Comparison of ENCODE assay signal across 12 cellular contexts in genomic region chr13:114104626-114105350, GRCh38. TPM values are rescaled to one million over a fixed set of nuclear protein-coding genes. Genes with fewer than 3 reads are reported as not detected.
DNase-seq lines count a peak whose midpoint lies in the region; TF ChIP-seq lines count a peak whose summit lies in the region.
"Had no signal": no experiment of that assay in that cellular context is flagged by ENCODE, and none has a peak within 500 bp of the region (broad histone marks: within the 10 kb centered on the region; RNA-seq: fewer than 3 reads in every experiment).

No MANE protein-coding gene starts in this region.

- H3K4me1 Mint-ChIP-seq in activated naive CD8-positive, alpha-beta T cell (ENCODE audit: low read depth), result peaks cover 70% of the 10 kb centered on the region

- H3K4me3 ChIP-seq in mesodermal cell (ENCODE audit: extremely low read depth, insufficient read depth, low read length, poor library complexity, severe bottlenecking), result no peak overlapping the region
- no peak overlapping the region for H3K4me3 ChIP-seq in tibial artery
- H3K4me3 ChIP-seq: tibial nerve had no signal

- intact Hi-C loops in tibial artery (cut with DNase I; ENCODE audit: low total_unique reads), result no loop called here

- H3K4me3 Mint-ChIP-seq in activated naive CD8-positive, alpha-beta T cell, result peak overlapping the region; percentile 47

- peak; percentile 60 for DNase-seq in activated effector memory CD4-positive, alpha-beta T cell treated with anti-CD3 and anti-CD28 coated beads, Interleukin-2, amount 50 U/mL, for 16 hours
- no peak for DNase-seq in activated effector memory CD4-positive, alpha-beta T cell treated with Interleukin-2 at 50 U/mL for 16 hours
- DNase-seq in tibial artery, result peak; percentile 16 to 65
- no peak for DNase-seq in KG1 (lab: John Stamatoyannopoulos, UW)
- no peak for DNase-seq in stimulated activated naive CD4-positive, alpha-beta T cell (lab: John Stamatoyannopoulos, UW)
- no peak for DNase-seq in 8988T
- DNase-seq: activated CD4-positive, alpha-beta T cell treated with anti-CD3 and anti-CD28 coated beads, Interleukin-2, amount 50 U/mL, for 1 hour; effector CD8-positive, alpha-beta T cell; NCI-H526 treated with DMSO at 0.1 percent for 48 hours had no signal

- H3K9me3 ChIP-seq in mesodermal cell (ENCODE audit: control insufficient read depth, low read length) (no peaks in the 10 kb centered on the region), tibial artery (no peaks in the 10 kb centered on the region)
- H3K9me3 ChIP-seq: tibial nerve had no signal

- H3K27me3 Mint-ChIP-seq in activated naive CD8-positive, alpha-beta T cell, result no peaks in the 10 kb centered on the region

- H3K4me1 ChIP-seq in mesodermal cell (ENCODE audit: control insufficient read depth, insufficient read depth, low read length, poor library complexity, severe bottlenecking), result peaks cover 47% of the 10 kb centered on the region
- peaks cover 0 to 44% (median 23%) of the 10 kb centered on the region in 4 donors for H3K4me1 ChIP-seq in tibial artery

- TF ChIP-seq CTCF in tibial artery (IDR thresholded peaks at IDR 0.05), result no peak

- peak overlapping the region; percentile 94 for H3K27ac Mint-ChIP-seq in activated naive CD8-positive, alpha-beta T cell

- 96 to 98% methylated on average over 11 to 20 of the region's 23 CpGs for WGBS in mesodermal cell (ENCODE audit: insufficient coverage in 2 of 2), 2 experiments

- no peaks in the 10 kb centered on the region for H3K27me3 ChIP-seq in tibial artery
- H3K27me3 ChIP-seq: tibial nerve had no signal

- H3K27ac ChIP-seq in mesodermal cell (ENCODE audit: low read depth, low read length, severe bottlenecking), result peak overlapping the region; percentile 68
- H3K27ac ChIP-seq in tibial artery, result peak overlapping the region in 1 of 2 donors; percentile 6

- H3K36me3 Mint-ChIP-seq in activated naive CD8-positive, alpha-beta T cell, result no peaks in the 10 kb centered on the region

- peaks cover 22% of the 10 kb centered on the region for H3K36me3 ChIP-seq in mesodermal cell (ENCODE audit: control insufficient read depth, insufficient read depth, low read length)
- peaks cover 0 to 4% (median 0%) of the 10 kb centered on the region in 3 donors for H3K36me3 ChIP-seq in tibial artery
- H3K36me3 ChIP-seq: tibial nerve had no signal

- H3K9me3 Mint-ChIP-seq in activated naive CD8-positive, alpha-beta T cell (ENCODE audit: low read depth), result no peaks in the 10 kb centered on the region

RNA-seq across cellular contexts. Expression of gene RASA3, which starts 27.6 kb away (rescaled TPM):
- polyA plus RNA-seq in mesodermal cell (2013, experiment 1 of 2), result 52.2 TPM
- polyA plus RNA-seq in mesodermal cell (2013, experiment 2 of 2), result 45.1 TPM

Comparison
In these comparisons a context has a peak if more than half of its experiments do, and no peak if none do; other contexts are left out.
1. DNase-seq: peak in activated effector memory CD4-positive, alpha-beta T cell treated with anti-CD3 and anti-CD28 coated beads, Interleukin-2, amount 50 U/mL, for 16 hours (single experiment) and tibial artery (2 of 2); none in activated effector memory CD4-positive, alpha-beta T cell treated with Interleukin-2 at 50 U/mL for 16 hours (single experiment), KG1 (single experiment), stimulated activated naive CD4-positive, alpha-beta T cell (0 of 6) and 8988T (single experiment).